18 cellular contexts compared by ENCODE assay signal in genomic region chr5:102916114-102916513, GRCh38.
"Had no signal": no experiment of that assay in that cellular context is flagged by ENCODE, and none has a peak within 500 bp of the region (broad histone marks: within the 10 kb centered on the region; RNA-seq: fewer than 3 reads in every experiment).

No MANE protein-coding gene starts in this region.

- DNase-seq: activated B cell treated with CpG ODN at 0.5 μM for 24 hours; activated CD4-positive, alpha-beta memory T cell treated with anti-CD3 and anti-CD28 coated beads for 36 hours; activated CD4-positive, alpha-beta T cell treated with anti-CD3 and anti-CD28 coated beads for 4 hours; activated CD8-positive, alpha-beta memory T cell treated with anti-CD3 and anti-CD28 coated beads, Interleukin-2, amount 10 ng/mL, durations not matched to agents 7 days and 5 days; activated naive CD4-positive, alpha-beta T cell; activated naive CD8-positive, alpha-beta T cell treated with anti-CD3 and anti-CD28 coated beads, Interleukin-2, amount 10 ng/mL, durations not matched to agents 7 days and 5 days; body of pancreas; central memory CD4-positive, alpha-beta T cell; foreskin keratinocyte; sigmoid colon; spleen; stimulated activated CD4-positive, alpha-beta T cell treated with anti-CD3 and anti-CD28 coated beads, Interleukin-4, amount 100 ng/mL, for 4 hours had no signal

- H3K9me3 ChIP-seq: body of pancreas, sigmoid colon, spleen, thoracic aorta had no signal

- H3K27me3 ChIP-seq: body of pancreas, foreskin keratinocyte, hepatocyte, sigmoid colon, spleen had no signal

- H3K4me3 ChIP-seq: body of pancreas, hepatocyte, lung, sigmoid colon, spleen, thoracic aorta had no signal

- H3K27ac ChIP-seq: body of pancreas, foreskin keratinocyte, hepatocyte, sigmoid colon, spleen, thoracic aorta had no signal

- H3K4me1 ChIP-seq: body of pancreas had no signal

- ATAC-seq: activated CD8-positive, alpha-beta memory T cell treated with anti-CD3 and anti-CD28 coated beads, Interleukin-2, amount 10 ng/mL, durations not matched to agents 7 days and 5 days; activated T-helper 17 cell treated with anti-CD3 and anti-CD28 coated beads, Interleukin-2, amount 50 U/mL, for 72 hours; body of pancreas; foreskin keratinocyte; natural killer cell treated with Interleukin-12 subunit alpha and Interleukin-12 subunit beta and Interleukin-15 and Interleukin-18, amount 100 ng/mL, for 72 hours; stimulated activated memory B cell treated with anti-CD40 and anti-IgM and Interleukin-4, amounts not matched to agents 10 μg/mL and 1 μg/mL and 100 μg/mL, for 72 hours had no signal
